1 cellular context compared by ENCODE assay signal in genomic region chr20:38951611-38952010, GRCh38.
TF ChIP-seq lines count a peak whose summit lies in the region.

No MANE protein-coding gene starts in this region.

TF ChIP-seq in HepG2, 621 proteins besides CTCF, POLR2A, EP300 and RAD21:
- TF ChIP-seq ZNF280B (CRISPR knock-in tag; IDR thresholded peaks at IDR 0.05; ENCODE audit: borderline replicate concordance) (0 out of 2 replicates have a peak, but pooled peaks have one; percentile 27), SNAI1 (CRISPR knock-in tag; IDR thresholded peaks at IDR 0.05; ENCODE audit: borderline replicate concordance) (no peak), AGO2 (optimal IDR thresholded peaks at IDR 0.05; ENCODE audit: low read depth, low read length) (peak; percentile 54), ZBTB33 (CRISPR knock-in tag; IDR thresholded peaks at IDR 0.05) (no peak), RXRA (CRISPR knock-in tag; IDR thresholded peaks at IDR 0.05) (no peak), NCOA5 (CRISPR knock-in tag; IDR thresholded peaks at IDR 0.05) (peak; percentile 77; the same call in 1 of the 2 replicates), ZNF773 (CRISPR knock-in tag; IDR thresholded peaks at IDR 0.05; ENCODE audit: borderline replicate concordance) (0 out of 2 replicates have a peak, but pooled peaks have one; percentile 29), ZFP36 (IDR thresholded peaks at IDR 0.05; ENCODE audit: borderline replicate concordance, low read depth, low read length, partially characterized antibody) (no peak)
